Comparison of ENCODE assay signal across 15 cellular contexts in the genomic region with DNA sequence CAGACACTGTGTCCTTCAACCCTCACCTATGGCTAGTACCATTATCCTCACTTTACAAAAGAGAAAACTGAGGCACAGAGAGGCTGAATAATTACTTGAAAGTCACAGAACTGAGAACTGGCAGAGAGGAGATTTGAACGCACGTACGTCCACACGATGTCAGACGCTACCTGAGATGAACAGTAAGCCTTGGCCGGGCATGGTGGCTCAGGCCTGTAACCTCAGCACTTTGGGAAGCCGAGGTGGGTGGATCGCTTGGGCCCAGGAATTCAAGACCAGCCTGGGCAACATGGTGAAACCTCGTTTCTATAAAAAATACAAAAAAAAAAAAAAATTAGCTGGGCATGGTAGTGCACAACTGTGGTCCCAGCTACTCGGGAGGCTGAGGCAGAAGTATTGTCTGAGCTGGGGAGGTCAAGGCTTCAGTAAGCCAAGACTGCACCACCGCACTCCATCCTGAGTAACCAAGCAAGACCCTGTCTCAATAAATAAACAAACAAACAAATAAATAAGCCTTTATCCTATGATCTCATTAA. TPM values are rescaled to one million over a fixed set of nuclear protein-coding genes. Genes with fewer than 3 reads are reported as not detected.
DNase-seq lines count a peak whose midpoint lies in the region; ATAC-seq and TF ChIP-seq lines count a peak whose summit lies in the region.
"Had no signal": no experiment of that assay in that cellular context is flagged by ENCODE, and none has a peak within 500 bp of the region (broad histone marks: within the 10 kb centered on the region; RNA-seq: fewer than 3 reads in every experiment).

No MANE protein-coding gene starts in this region.

- peak overlapping the region; percentile 57 for H3K4me2 ChIP-seq in hepatocyte

- H3K9me3 ChIP-seq in RWPE2 (ENCODE audit: severe bottlenecking): no peaks in the 10 kb centered on the region
- H3K9me3 ChIP-seq in hepatocyte (ENCODE audit: low read depth): no peaks in the 10 kb centered on the region
- no peaks in the 10 kb centered on the region for H3K9me3 ChIP-seq in stomach

- H3K27me3 ChIP-seq in RWPE2 (ENCODE audit: insufficient read depth, poor library complexity, severe bottlenecking) (no peaks in the 10 kb centered on the region), hepatocyte (no peaks in the 10 kb centered on the region), stomach (no peaks in the 10 kb centered on the region)

- no peak for DNase-seq in RWPE2 (ENCODE audit: low spot score)
- no peak for DNase-seq in hepatocyte (ENCODE audit: low spot score)
- no peak for DNase-seq in stomach
- DNase-seq in HEK293T (ENCODE audit: extremely low spot score): no peak
- DNase-seq: CD4-positive, alpha-beta T cell; DND-41; Karpas-422; NCI-H1105 treated with DMSO at 0.1 percent for 48 hours; NCI-H2081 treated with DMSO at 0.1 percent for 48 hours; NCI-H2171 treated with DMSO at 0.1 percent for 48 hours; NCI-H524 treated with DMSO at 0.1 percent for 48 hours; NCI-H82 had no signal

- CTCF ChIA-PET in HEK293T (lab: Yijun Ruan, JAX): interaction anchor here (0.8 to 1.4 kb wide), 2 partner anchors 15 to 16 kb away, joined by 4 to 6 read pairs; no protein-coding TSS in a partner anchor

- no peaks in the 10 kb centered on the region for H3K36me3 ChIP-seq in RWPE2 (ENCODE audit: low read depth)
- no peaks in the 10 kb centered on the region for H3K36me3 ChIP-seq in hepatocyte (replicated peaks; ENCODE audit: insufficient read depth, low read depth)
- H3K36me3 ChIP-seq in stomach: no peaks in the 10 kb centered on the region

- H2AFZ ChIP-seq in hepatocyte: no peak overlapping the region

- H3K27ac ChIP-seq in C4-2B (peak overlapping the region; percentile 91), RWPE2 (ENCODE audit: poor library complexity, severe bottlenecking) (peak overlapping the region; percentile 72), hepatocyte (peak overlapping the region; percentile 71), stomach (peak overlapping the region; percentile 40 to 84 (median 68))

- TF ChIP-seq CTCF in C4-2B (conservative IDR thresholded peaks at IDR 0.05) (no peak), RWPE2 (IDR thresholded peaks at IDR 0.05; ENCODE audit: poor library complexity, severe bottlenecking) (no peak), hepatocyte (IDR thresholded peaks at IDR 0.05; ENCODE audit: poor library complexity) (no peak), stomach (IDR thresholded peaks at IDR 0.05) (no peak)

- no peaks in the 10 kb centered on the region for H4K20me1 ChIP-seq in hepatocyte (ENCODE audit: insufficient read depth, poor library complexity, severe bottlenecking)

- H3K4me1 ChIP-seq in RWPE2 (ENCODE audit: insufficient read depth, poor library complexity, severe bottlenecking): peaks cover 22% of the 10 kb centered on the region
- peaks cover 24% of the 10 kb centered on the region for H3K4me1 ChIP-seq in hepatocyte (ENCODE audit: insufficient read depth)
- peaks cover 22 to 87% (median 27%) of the 10 kb centered on the region in 4 donors for H3K4me1 ChIP-seq in stomach

- intact Hi-C loops in stomach (cut with DNase I; ENCODE audit: low total_unique reads): no loop called here

- H3K4me3 ChIP-seq in RWPE2 (ENCODE audit: severe bottlenecking): no peak overlapping the region
- no peak overlapping the region for H3K4me3 ChIP-seq in hepatocyte
- H3K4me3 ChIP-seq in stomach: no peak overlapping the region

- no peaks in the 10 kb centered on the region for H3K9me2 ChIP-seq in hepatocyte (replicated peaks; ENCODE audit: insufficient read depth)

- 93% methylated on average over 11 of the region's 11 CpGs for WGBS in hepatocyte (ENCODE audit: low lambda C conversion rate, missing lambda C conversion rate)
- WGBS in stomach, 5 donors: 73 to 83% (median 77%) methylated on average over 11 of the region's 11 CpGs

- H3K79me2 ChIP-seq in hepatocyte: peaks cover 21% of the 10 kb centered on the region

- no peak for TF ChIP-seq POLR2A in stomach (IDR thresholded peaks at IDR 0.05)

- ATAC-seq in RWPE2 (ENCODE audit: low read depth) (no peak), HG02938 (IDR thresholded peaks at IDR 0.05; ENCODE audit: unreplicated experiment) (no peak), GM18498 (IDR thresholded peaks at IDR 0.05; ENCODE audit: unreplicated experiment) (no peak)

- POLR2A ChIA-PET in HEK293T (lab: Yijun Ruan, JAX): no interaction called here

- TF ChIP-seq EP300 in stomach (IDR thresholded peaks at IDR 0.05): no peak

TF ChIP-seq in HEK293T, 16 proteins besides CTCF, POLR2A, EP300 and RAD21:
- TF ChIP-seq SP1 (IDR thresholded peaks at IDR 0.05): no peak
- TF ChIP-seq, protein P1, sequence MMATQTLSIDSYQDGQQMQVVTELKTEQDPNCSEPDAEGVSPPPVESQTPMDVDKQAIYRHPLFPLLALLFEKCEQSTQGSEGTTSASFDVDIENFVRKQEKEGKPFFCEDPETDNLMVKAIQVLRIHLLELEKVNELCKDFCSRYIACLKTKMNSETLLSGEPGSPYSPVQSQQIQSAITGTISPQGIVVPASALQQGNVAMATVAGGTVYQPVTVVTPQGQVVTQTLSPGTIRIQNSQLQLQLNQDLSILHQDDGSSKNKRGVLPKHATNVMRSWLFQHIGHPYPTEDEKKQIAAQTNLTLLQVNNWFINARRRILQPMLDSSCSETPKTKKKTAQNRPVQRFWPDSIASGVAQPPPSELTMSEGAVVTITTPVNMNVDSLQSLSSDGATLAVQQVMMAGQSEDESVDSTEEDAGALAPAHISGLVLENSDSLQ (IDR thresholded peaks at IDR 0.05): no peak
- no peak for TF ChIP-seq FOXK2 (IDR thresholded peaks at IDR 0.05)
- no peak for TF ChIP-seq SUZ12 (IDR thresholded peaks at IDR 0.05)
- no peak for TF ChIP-seq ARNT (IDR thresholded peaks at IDR 0.05)
- no peak for TF ChIP-seq CTBP1 (IDR thresholded peaks at IDR 0.05; ENCODE audit: borderline replicate concordance)
- no peak for TF ChIP-seq ZNF384 (IDR thresholded peaks at IDR 0.05)
- TF ChIP-seq BHLHE40 (IDR thresholded peaks at IDR 0.05; ENCODE audit: borderline replicate concordance): no peak
- TF ChIP-seq HDGF (IDR thresholded peaks at IDR 0.05; ENCODE audit: borderline replicate concordance): no peak
- no peak for TF ChIP-seq FOXM1 (IDR thresholded peaks at IDR 0.05; ENCODE audit: borderline replicate concordance)
- no peak for TF ChIP-seq L3MBTL2 (conservative IDR thresholded peaks at IDR 0.05)
- no peak for TF ChIP-seq ELF4 (IDR thresholded peaks at IDR 0.05)
- TF ChIP-seq FOXA1 (IDR thresholded peaks at IDR 0.05): no peak
- TF ChIP-seq TARDBP (IDR thresholded peaks at IDR 0.05): no peak
- TF ChIP-seq NFRKB (IDR thresholded peaks at IDR 0.05): no peak
- no peak for TF ChIP-seq LEF1 (IDR thresholded peaks at IDR 0.05; ENCODE audit: borderline replicate concordance)

RNA-seq across cellular contexts. Expression of gene GMDS, which starts 20.5 kb away (rescaled TPM):
- total RNA-seq in hepatocyte (20.7 and 22.6 TPM in 2 replicates), stomach (100 to 1,000 TPM in 4 of 5 donors, 10 to 100 TPM in 1; 84.6 to 262 (median 143) TPM)
- polyA plus RNA-seq in hepatocyte (29.6 and 32.6 TPM in 2 replicates), stomach (100 to 1,000 TPM in 1 of 3 donors, 10 to 100 TPM in 2; 83.7 to 136 (median 92.3) TPM)
